ENCODE assay signal across 21 cellular contexts in the genomic region with DNA sequence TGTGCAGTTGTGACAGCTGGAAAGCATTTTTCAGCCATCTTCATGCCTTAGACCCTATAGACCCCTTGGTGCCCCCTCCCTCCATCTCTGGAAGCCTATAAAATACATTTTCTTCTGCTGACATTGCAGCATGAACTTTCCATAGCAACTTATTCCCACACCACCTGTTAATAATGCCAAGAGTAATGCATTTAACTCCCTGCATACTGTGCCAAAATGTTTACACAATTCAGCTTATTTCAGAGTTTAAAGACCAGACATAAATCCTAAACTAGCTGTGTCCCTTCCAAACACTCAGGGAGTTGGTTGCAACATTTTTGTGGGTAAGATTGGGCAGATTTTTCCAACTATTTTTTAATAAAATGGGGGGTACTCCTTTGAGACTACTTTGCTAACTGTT.
"Had no signal": no experiment of that assay in that cellular context is flagged by ENCODE, and none has a peak within 500 bp of the region (broad histone marks: within the 10 kb centered on the region; RNA-seq: fewer than 3 reads in every experiment).

No MANE protein-coding gene starts in this region.

- ATAC-seq: activated CD8-positive, alpha-beta T cell treated with anti-CD3 and anti-CD28 coated beads, Interleukin-2, amount 10 ng/mL, durations not matched to agents 7 days and 5 days; activated naive CD8-positive, alpha-beta T cell treated with anti-CD3 and anti-CD28 coated beads, Interleukin-2, amount 50 U/mL, for 24 hours; heart left ventricle; left lung; naive thymus-derived CD8-positive, alpha-beta T cell had no signal

- H3K4me3 ChIP-seq: heart left ventricle, left lung, lung, sigmoid colon, spleen, thoracic aorta, vagina had no signal

- H3K27me3 ChIP-seq: brain microvascular endothelial cell, heart left ventricle, left lung, sigmoid colon, spleen, vagina had no signal

- H3K27ac ChIP-seq: brain microvascular endothelial cell, heart left ventricle, left lung, sigmoid colon, spleen, thoracic aorta, vagina had no signal

- H3K9me3 ChIP-seq: heart left ventricle, left lung, sigmoid colon, spleen, thoracic aorta, vagina had no signal

- H3K36me3 ChIP-seq: brain microvascular endothelial cell, heart left ventricle, left lung, sigmoid colon, spleen, thoracic aorta, vagina had no signal

- DNase-seq: activated CD4-positive, alpha-beta T cell treated with anti-CD3 and anti-CD28 coated beads for 1 hour; activated CD4-positive, alpha-beta T cell treated with anti-CD3 and anti-CD28 coated beads, Interleukin-2, amount 50 U/mL, for 1 hour; activated CD8-positive, alpha-beta T cell treated with anti-CD3 and anti-CD28 coated beads, Interleukin-2, amount 10 ng/mL, durations not matched to agents 7 days and 5 days; activated gamma-delta T cell; activated naive CD4-positive, alpha-beta T cell treated with anti-CD3 and anti-CD28 coated beads, Interleukin-2, amount 50 U/mL, for 16 hours; activated naive CD8-positive, alpha-beta T cell treated with anti-CD3 and anti-CD28 coated beads, Interleukin-2, amount 50 U/mL, for 24 hours; aorta; brain microvascular endothelial cell; caudate nucleus; effector CD4-positive, alpha-beta T cell; heart left ventricle; kidney; left lung; naive thymus-derived CD8-positive, alpha-beta T cell; sigmoid colon; spleen; stimulated activated CD4-positive, alpha-beta T cell treated with anti-CD3 and anti-CD28 coated beads, Interleukin-4, amount 100 ng/mL, for 1 hour; stimulated activated naive CD4-positive, alpha-beta T cell had no signal
